1 cellular context compared by ENCODE assay signal in the genomic region with DNA sequence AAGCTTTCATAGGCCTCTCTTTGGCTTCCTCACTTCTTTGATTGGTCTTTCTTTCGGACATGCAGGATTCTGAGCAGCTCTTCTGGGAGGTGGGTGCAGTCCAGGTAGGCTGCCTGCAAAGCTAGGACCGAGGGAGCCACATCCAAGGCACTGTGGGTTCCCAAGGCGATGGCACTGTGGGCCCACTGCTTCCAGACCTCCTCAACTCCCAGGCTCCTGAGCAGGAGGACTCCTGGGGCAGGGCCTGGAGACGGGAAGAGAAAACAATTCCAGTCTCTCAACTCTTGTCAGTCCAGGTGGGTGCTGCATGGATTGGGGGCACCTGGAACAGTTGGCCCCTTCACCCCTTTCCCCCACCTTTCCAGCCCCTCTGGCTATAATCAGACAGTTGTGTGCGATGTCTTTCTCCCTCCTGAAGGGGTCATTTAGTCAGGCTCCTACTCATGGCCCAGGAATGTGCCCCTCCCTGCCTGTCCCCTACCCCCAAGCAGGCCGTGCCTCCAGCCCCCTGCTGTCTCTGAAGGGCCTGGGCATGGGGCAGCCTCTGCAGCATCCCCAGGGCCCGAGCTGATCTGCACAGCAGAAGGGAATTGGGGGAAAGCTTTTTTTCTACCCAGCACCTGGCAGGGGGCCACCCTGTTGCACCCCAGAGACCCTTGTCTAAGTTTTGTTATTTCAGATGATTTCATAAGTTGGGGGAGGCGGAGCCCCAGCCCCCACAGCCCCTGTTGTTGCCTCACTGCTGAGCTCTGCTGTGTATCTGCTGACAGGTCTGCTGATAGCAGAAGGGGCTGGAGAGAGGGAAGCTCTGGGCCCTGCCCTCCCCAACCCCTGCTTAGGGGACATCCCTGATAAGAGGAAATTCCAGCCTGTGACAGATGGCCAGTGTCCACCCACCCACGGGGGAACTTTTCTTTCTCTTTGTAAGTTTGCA.
TF ChIP-seq lines count a peak whose summit lies in the region.

No MANE protein-coding gene starts in this region.

TF ChIP-seq in H1, 55 proteins besides CTCF, POLR2A, EP300 and RAD21:
- no peak for TF ChIP-seq CHD2 (IDR thresholded peaks at IDR 0.05; ENCODE audit: low read length)
- TF ChIP-seq, protein P1, sequence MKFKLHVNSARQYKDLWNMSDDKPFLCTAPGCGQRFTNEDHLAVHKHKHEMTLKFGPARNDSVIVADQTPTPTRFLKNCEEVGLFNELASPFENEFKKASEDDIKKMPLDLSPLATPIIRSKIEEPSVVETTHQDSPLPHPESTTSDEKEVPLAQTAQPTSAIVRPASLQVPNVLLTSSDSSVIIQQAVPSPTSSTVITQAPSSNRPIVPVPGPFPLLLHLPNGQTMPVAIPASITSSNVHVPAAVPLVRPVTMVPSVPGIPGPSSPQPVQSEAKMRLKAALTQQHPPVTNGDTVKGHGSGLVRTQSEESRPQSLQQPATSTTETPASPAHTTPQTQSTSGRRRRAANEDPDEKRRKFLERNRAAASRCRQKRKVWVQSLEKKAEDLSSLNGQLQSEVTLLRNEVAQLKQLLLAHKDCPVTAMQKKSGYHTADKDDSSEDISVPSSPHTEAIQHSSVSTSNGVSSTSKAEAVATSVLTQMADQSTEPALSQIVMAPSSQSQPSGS (IDR thresholded peaks at IDR 0.05; ENCODE audit: low read length) = no peak
- no peak for TF ChIP-seq HDAC2 (IDR thresholded peaks at IDR 0.05; ENCODE audit: borderline replicate concordance in 1 of 2, low read depth in 2 of 2, low read length in 2 of 2)
- no peak for TF ChIP-seq CTBP2 (IDR thresholded peaks at IDR 0.05; ENCODE audit: borderline replicate concordance, insufficient read depth, insufficient read length, low read length)
- TF ChIP-seq FOSL1 (IDR thresholded peaks at IDR 0.05; ENCODE audit: insufficient read depth, low read depth, low read length) = no peak
- TF ChIP-seq NRF1 (IDR thresholded peaks at IDR 0.05; ENCODE audit: low read depth, low read length) = no peak
- TF ChIP-seq, protein P2, sequence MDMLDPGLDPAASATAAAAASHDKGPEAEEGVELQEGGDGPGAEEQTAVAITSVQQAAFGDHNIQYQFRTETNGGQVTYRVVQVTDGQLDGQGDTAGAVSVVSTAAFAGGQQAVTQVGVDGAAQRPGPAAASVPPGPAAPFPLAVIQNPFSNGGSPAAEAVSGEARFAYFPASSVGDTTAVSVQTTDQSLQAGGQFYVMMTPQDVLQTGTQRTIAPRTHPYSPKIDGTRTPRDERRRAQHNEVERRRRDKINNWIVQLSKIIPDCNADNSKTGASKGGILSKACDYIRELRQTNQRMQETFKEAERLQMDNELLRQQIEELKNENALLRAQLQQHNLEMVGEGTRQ (IDR thresholded peaks at IDR 0.05; ENCODE audit: low read length) = no peak
- no peak for TF ChIP-seq BRCA1 (IDR thresholded peaks at IDR 0.05; ENCODE audit: low read depth, low read length)
- no peak for TF ChIP-seq EGR1 (IDR thresholded peaks at IDR 0.05; ENCODE audit: borderline replicate concordance, low read depth, low read length)
- TF ChIP-seq CBX8 (IDR thresholded peaks at IDR 0.05; ENCODE audit: borderline replicate concordance, low read depth, low read length) = no peak
- no peak for TF ChIP-seq KDM5A (IDR thresholded peaks at IDR 0.05; ENCODE audit: low read length)
- TF ChIP-seq NANOG (IDR thresholded peaks at IDR 0.05; ENCODE audit: insufficient read depth, low read depth, low read length, poor library complexity, severe bottlenecking) = no peak
- TF ChIP-seq SUZ12 (IDR thresholded peaks at IDR 0.05; ENCODE audit: low read length) = no peak
- no peak for TF ChIP-seq ASH2L (IDR thresholded peaks at IDR 0.05; ENCODE audit: low read length)
- TF ChIP-seq JUND (IDR thresholded peaks at IDR 0.05; ENCODE audit: low read length) = peak; percentile 92
- TF ChIP-seq SP1 (IDR thresholded peaks at IDR 0.05; ENCODE audit: low read depth, low read length) = no peak
- no peak for TF ChIP-seq GTF2F1 (IDR thresholded peaks at IDR 0.05; ENCODE audit: borderline replicate concordance, low read depth, low read length)
- TF ChIP-seq CHD1 (IDR thresholded peaks at IDR 0.05; ENCODE audit: low read depth, low read length) = no peak
- TF ChIP-seq SP2 (IDR thresholded peaks at IDR 0.05; ENCODE audit: low read length) = no peak
- no peak for TF ChIP-seq HDAC6 (IDR thresholded peaks at IDR 0.05; ENCODE audit: low read depth, low read length)
- no peak for TF ChIP-seq SP4 (IDR thresholded peaks at IDR 0.05; ENCODE audit: low read length)
- no peak for TF ChIP-seq SIRT6 (IDR thresholded peaks at IDR 0.05; ENCODE audit: low read length)
- peak; percentile 71 for TF ChIP-seq JUN (IDR thresholded peaks at IDR 0.05; ENCODE audit: low read depth, low read length)
- TF ChIP-seq, protein P3, sequence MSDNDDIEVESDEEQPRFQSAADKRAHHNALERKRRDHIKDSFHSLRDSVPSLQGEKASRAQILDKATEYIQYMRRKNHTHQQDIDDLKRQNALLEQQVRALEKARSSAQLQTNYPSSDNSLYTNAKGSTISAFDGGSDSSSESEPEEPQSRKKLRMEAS (IDR thresholded peaks at IDR 0.05) = 0 out of 2 replicates have a peak, but pooled peaks have one; percentile 15
- peak; percentile 93 for TF ChIP-seq TEAD4 (IDR thresholded peaks at IDR 0.05; ENCODE audit: low read depth, low read length)
- no peak for TF ChIP-seq ZNF274 (IDR thresholded peaks at IDR 0.05; ENCODE audit: borderline replicate concordance, extremely low read depth, low read length)
- no peak for TF ChIP-seq SIN3A (conservative IDR thresholded peaks at IDR 0.05 in 1 of 2, IDR thresholded peaks at IDR 0.05 in 1 of 2; ENCODE audit: low read depth in 1 of 2, low read length in 2 of 2)
- TF ChIP-seq BCL11A (IDR thresholded peaks at IDR 0.05; ENCODE audit: low read depth in 2 of 2, low read length in 2 of 2) = no peak
- TF ChIP-seq RXRA (IDR thresholded peaks at IDR 0.05; ENCODE audit: insufficient read depth, low read depth, low read length) = no peak
- TF ChIP-seq POLR2AphosphoS5 (IDR thresholded peaks at IDR 0.05; ENCODE audit: low read depth, low read length) = no peak
- peak; percentile 50; the same call in 1 of the 2 replicates for TF ChIP-seq YY1 (IDR thresholded peaks at IDR 0.05; ENCODE audit: low read depth, low read length)
- no peak for TF ChIP-seq CREB1 (IDR thresholded peaks at IDR 0.05)
- TF ChIP-seq SRF (IDR thresholded peaks at IDR 0.05; ENCODE audit: low read depth, low read length) = no peak
- TF ChIP-seq TBP (IDR thresholded peaks at IDR 0.05; ENCODE audit: low read depth, low read length) = no peak
- no peak for TF ChIP-seq BACH1 (IDR thresholded peaks at IDR 0.05; ENCODE audit: low read length)
- no peak for TF ChIP-seq RBBP5 (IDR thresholded peaks at IDR 0.05; ENCODE audit: borderline replicate concordance, low read depth, low read length)
- TF ChIP-seq, protein P4, sequence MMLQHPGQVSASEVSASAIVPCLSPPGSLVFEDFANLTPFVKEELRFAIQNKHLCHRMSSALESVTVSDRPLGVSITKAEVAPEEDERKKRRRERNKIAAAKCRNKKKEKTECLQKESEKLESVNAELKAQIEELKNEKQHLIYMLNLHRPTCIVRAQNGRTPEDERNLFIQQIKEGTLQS (IDR thresholded peaks at IDR 0.05; ENCODE audit: insufficient read depth, low read depth, low read length) = 0 out of 2 replicates have a peak, but pooled peaks have one; percentile 12
- TF ChIP-seq, protein P5, sequence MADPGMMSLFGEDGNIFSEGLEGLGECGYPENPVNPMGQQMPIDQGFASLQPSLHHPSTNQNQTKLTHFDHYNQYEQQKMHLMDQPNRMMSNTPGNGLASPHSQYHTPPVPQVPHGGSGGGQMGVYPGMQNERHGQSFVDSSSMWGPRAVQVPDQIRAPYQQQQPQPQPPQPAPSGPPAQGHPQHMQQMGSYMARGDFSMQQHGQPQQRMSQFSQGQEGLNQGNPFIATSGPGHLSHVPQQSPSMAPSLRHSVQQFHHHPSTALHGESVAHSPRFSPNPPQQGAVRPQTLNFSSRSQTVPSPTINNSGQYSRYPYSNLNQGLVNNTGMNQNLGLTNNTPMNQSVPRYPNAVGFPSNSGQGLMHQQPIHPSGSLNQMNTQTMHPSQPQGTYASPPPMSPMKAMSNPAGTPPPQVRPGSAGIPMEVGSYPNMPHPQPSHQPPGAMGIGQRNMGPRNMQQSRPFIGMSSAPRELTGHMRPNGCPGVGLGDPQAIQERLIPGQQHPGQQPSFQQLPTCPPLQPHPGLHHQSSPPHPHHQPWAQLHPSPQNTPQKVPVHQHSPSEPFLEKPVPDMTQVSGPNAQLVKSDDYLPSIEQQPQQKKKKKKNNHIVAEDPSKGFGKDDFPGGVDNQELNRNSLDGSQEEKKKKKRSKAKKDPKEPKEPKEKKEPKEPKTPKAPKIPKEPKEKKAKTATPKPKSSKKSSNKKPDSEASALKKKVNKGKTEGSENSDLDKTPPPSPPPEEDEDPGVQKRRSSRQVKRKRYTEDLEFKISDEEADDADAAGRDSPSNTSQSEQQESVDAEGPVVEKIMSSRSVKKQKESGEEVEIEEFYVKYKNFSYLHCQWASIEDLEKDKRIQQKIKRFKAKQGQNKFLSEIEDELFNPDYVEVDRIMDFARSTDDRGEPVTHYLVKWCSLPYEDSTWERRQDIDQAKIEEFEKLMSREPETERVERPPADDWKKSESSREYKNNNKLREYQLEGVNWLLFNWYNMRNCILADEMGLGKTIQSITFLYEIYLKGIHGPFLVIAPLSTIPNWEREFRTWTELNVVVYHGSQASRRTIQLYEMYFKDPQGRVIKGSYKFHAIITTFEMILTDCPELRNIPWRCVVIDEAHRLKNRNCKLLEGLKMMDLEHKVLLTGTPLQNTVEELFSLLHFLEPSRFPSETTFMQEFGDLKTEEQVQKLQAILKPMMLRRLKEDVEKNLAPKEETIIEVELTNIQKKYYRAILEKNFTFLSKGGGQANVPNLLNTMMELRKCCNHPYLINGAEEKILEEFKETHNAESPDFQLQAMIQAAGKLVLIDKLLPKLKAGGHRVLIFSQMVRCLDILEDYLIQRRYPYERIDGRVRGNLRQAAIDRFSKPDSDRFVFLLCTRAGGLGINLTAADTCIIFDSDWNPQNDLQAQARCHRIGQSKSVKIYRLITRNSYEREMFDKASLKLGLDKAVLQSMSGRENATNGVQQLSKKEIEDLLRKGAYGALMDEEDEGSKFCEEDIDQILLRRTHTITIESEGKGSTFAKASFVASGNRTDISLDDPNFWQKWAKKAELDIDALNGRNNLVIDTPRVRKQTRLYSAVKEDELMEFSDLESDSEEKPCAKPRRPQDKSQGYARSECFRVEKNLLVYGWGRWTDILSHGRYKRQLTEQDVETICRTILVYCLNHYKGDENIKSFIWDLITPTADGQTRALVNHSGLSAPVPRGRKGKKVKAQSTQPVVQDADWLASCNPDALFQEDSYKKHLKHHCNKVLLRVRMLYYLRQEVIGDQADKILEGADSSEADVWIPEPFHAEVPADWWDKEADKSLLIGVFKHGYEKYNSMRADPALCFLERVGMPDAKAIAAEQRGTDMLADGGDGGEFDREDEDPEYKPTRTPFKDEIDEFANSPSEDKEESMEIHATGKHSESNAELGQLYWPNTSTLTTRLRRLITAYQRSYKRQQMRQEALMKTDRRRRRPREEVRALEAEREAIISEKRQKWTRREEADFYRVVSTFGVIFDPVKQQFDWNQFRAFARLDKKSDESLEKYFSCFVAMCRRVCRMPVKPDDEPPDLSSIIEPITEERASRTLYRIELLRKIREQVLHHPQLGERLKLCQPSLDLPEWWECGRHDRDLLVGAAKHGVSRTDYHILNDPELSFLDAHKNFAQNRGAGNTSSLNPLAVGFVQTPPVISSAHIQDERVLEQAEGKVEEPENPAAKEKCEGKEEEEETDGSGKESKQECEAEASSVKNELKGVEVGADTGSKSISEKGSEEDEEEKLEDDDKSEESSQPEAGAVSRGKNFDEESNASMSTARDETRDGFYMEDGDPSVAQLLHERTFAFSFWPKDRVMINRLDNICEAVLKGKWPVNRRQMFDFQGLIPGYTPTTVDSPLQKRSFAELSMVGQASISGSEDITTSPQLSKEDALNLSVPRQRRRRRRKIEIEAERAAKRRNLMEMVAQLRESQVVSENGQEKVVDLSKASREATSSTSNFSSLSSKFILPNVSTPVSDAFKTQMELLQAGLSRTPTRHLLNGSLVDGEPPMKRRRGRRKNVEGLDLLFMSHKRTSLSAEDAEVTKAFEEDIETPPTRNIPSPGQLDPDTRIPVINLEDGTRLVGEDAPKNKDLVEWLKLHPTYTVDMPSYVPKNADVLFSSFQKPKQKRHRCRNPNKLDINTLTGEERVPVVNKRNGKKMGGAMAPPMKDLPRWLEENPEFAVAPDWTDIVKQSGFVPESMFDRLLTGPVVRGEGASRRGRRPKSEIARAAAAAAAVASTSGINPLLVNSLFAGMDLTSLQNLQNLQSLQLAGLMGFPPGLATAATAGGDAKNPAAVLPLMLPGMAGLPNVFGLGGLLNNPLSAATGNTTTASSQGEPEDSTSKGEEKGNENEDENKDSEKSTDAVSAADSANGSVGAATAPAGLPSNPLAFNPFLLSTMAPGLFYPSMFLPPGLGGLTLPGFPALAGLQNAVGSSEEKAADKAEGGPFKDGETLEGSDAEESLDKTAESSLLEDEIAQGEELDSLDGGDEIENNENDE (IDR thresholded peaks at IDR 0.05; ENCODE audit: insufficient replicate concordance, low read length) = no peak
- no peak for TF ChIP-seq MAFK (IDR thresholded peaks at IDR 0.05; ENCODE audit: low read depth, low read length)
- TF ChIP-seq, protein P6, sequence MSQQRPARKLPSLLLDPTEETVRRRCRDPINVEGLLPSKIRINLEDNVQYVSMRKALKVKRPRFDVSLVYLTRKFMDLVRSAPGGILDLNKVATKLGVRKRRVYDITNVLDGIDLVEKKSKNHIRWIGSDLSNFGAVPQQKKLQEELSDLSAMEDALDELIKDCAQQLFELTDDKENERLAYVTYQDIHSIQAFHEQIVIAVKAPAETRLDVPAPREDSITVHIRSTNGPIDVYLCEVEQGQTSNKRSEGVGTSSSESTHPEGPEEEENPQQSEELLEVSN (IDR thresholded peaks at IDR 0.05) = no peak
- TF ChIP-seq EZH2 (IDR thresholded peaks at IDR 0.05; ENCODE audit: low read depth, low read length, severe bottlenecking) = no peak
- TF ChIP-seq SAP30 (IDR thresholded peaks at IDR 0.05; ENCODE audit: insufficient read depth, insufficient replicate concordance, low read length) = no peak
- no peak for TF ChIP-seq GABPA (IDR thresholded peaks at IDR 0.05; ENCODE audit: borderline replicate concordance, insufficient read depth, low read length)
- no peak for TF ChIP-seq SIX5 (IDR thresholded peaks at IDR 0.05; ENCODE audit: low read depth, low read length)
- TF ChIP-seq PHF8 (conservative IDR thresholded peaks at IDR 0.05; ENCODE audit: low read depth, low read length) = no peak
- TF ChIP-seq TCF12 (IDR thresholded peaks at IDR 0.05; ENCODE audit: low read depth, low read length) = no peak
- TF ChIP-seq KDM1A (IDR thresholded peaks at IDR 0.05; ENCODE audit: borderline replicate concordance, low read length) = no peak
- no peak for TF ChIP-seq CEBPB (IDR thresholded peaks at IDR 0.05; ENCODE audit: low read depth, low read length)
- TF ChIP-seq RFX5 (IDR thresholded peaks at IDR 0.05; ENCODE audit: borderline replicate concordance, low read depth, low read length) = no peak
- TF ChIP-seq TAF1 (IDR thresholded peaks at IDR 0.05; ENCODE audit: low read depth, low read length) = no peak
- TF ChIP-seq CBX5 (IDR thresholded peaks at IDR 0.05; ENCODE audit: low read depth, low read length) = no peak
